ENCODE assay signal across 40 cellular contexts in genomic region chr2:220015576-220015975, GRCh38.
"Had no signal": no experiment of that assay in that cellular context is flagged by ENCODE, and none has a peak within 500 bp of the region (broad histone marks: within the 10 kb centered on the region; RNA-seq: fewer than 3 reads in every experiment).

No MANE protein-coding gene starts in this region.

- H3K4me1 ChIP-seq: adrenal gland, ascending aorta, body of pancreas, breast epithelium had no signal

- H3K4me3 ChIP-seq: adrenal gland, ascending aorta, body of pancreas, breast epithelium, cardiac muscle cell had no signal

- H3K4me1 Mint-ChIP-seq: activated naive CD4-positive, alpha-beta T cell treated with anti-CD3 and anti-CD28 coated beads, Interleukin-2, amount 10 ng/mL, durations not matched to agents 7 days and 5 days; activated naive CD4-positive, alpha-beta T cell treated with anti-CD3 and anti-CD28 coated beads, Interleukin-2, amount 50 U/mL, for 24 hours; activated naive CD8-positive, alpha-beta T cell treated with anti-CD3 and anti-CD28 coated beads for 36 hours; activated naive CD8-positive, alpha-beta T cell treated with anti-CD3 and anti-CD28 coated beads, Interleukin-2, amount 10 ng/mL, durations not matched to agents 7 days and 5 days; activated naive CD8-positive, alpha-beta T cell treated with anti-CD3 and anti-CD28 coated beads, Interleukin-2, amount 50 U/mL, for 24 hours; activated T-helper 17 cell treated with anti-CD3 and anti-CD28 coated beads, Interleukin-2, amount 50 U/mL, for 72 hours; central memory CD8-positive, alpha-beta T cell had no signal

- H3K27me3 Mint-ChIP-seq: activated naive CD4-positive, alpha-beta T cell treated with anti-CD3 and anti-CD28 coated beads, Interleukin-2, amount 10 ng/mL, durations not matched to agents 7 days and 5 days; activated T-cell treated with anti-CD3 and anti-CD28 coated beads, Interleukin-2, amount 50 U/mL, for 24 hours; brain; central memory CD8-positive, alpha-beta T cell had no signal

- H3K27me3 ChIP-seq: adrenal gland, ascending aorta, body of pancreas, brain microvascular endothelial cell, breast epithelium, cardiac muscle cell had no signal

- H3K36me3 ChIP-seq: adrenal gland, ascending aorta, brain microvascular endothelial cell, breast epithelium, cardiac muscle cell had no signal

- H3K36me3 Mint-ChIP-seq: activated naive CD4-positive, alpha-beta T cell treated with anti-CD3 and anti-CD28 coated beads, Interleukin-2, amount 10 ng/mL, durations not matched to agents 7 days and 5 days; activated naive CD4-positive, alpha-beta T cell treated with anti-CD3 and anti-CD28 coated beads, Interleukin-2, amount 50 U/mL, for 24 hours; activated naive CD4-positive, alpha-beta T cell treated with anti-CD3 and anti-CD28 coated beads, Interleukin-2, amount 50 U/mL, for 72 hours; activated naive CD8-positive, alpha-beta T cell; activated naive CD8-positive, alpha-beta T cell treated with anti-CD3 and anti-CD28 coated beads for 36 hours; activated naive CD8-positive, alpha-beta T cell treated with anti-CD3 and anti-CD28 coated beads, Interleukin-2, amount 10 ng/mL, durations not matched to agents 7 days and 5 days; brain had no signal

- H3K27ac Mint-ChIP-seq: activated naive CD4-positive, alpha-beta T cell treated with anti-CD3 and anti-CD28 coated beads for 36 hours; activated naive CD4-positive, alpha-beta T cell treated with anti-CD3 and anti-CD28 coated beads, Interleukin-2, amount 10 ng/mL, durations not matched to agents 7 days and 5 days; activated naive CD4-positive, alpha-beta T cell treated with anti-CD3 and anti-CD28 coated beads, Interleukin-2, amount 50 U/mL, for 24 hours; activated naive CD4-positive, alpha-beta T cell treated with anti-CD3 and anti-CD28 coated beads, Interleukin-2, amount 50 U/mL, for 72 hours; activated naive CD8-positive, alpha-beta T cell; activated naive CD8-positive, alpha-beta T cell treated with anti-CD3 and anti-CD28 coated beads for 36 hours; activated naive CD8-positive, alpha-beta T cell treated with anti-CD3 and anti-CD28 coated beads, Interleukin-2, amount 10 ng/mL, durations not matched to agents 7 days and 5 days; activated naive CD8-positive, alpha-beta T cell treated with anti-CD3 and anti-CD28 coated beads, Interleukin-2, amount 50 U/mL, for 24 hours; activated T-cell treated with anti-CD3 and anti-CD28 coated beads, Interleukin-2, amount 50 U/mL, for 24 hours; activated T-cell treated with anti-CD3 and anti-CD28 coated beads, Interleukin-2, amount 50 U/mL, for 72 hours; activated T-helper 1 cell treated with anti-CD3 and anti-CD28 coated beads, Interleukin-12 subunit alpha, Interleukin-12 subunit beta, Interleukin-2, Interleukin-4 antibody, amounts not matched to agents 30 ng/mL and 10 ng/mL and 1 ng/mL, durations not matched to agents 14 hours and 24 hours and 36 hours; activated T-helper 17 cell treated with anti-CD3 and anti-CD28 coated beads, Interleukin-2, amount 50 U/mL, for 72 hours; activated T-helper 2 cell treated with anti-CD3 and anti-CD28 coated beads, Interferon-gamma antibody, Interleukin-2, Interleukin-4, amounts not matched to agents 10 μg/mL and 5 μg/mL and 100 μg/mL, durations not matched to agents 14 hours and 24 hours and 36 hours; brain had no signal

- H3K9me3 ChIP-seq: adrenal gland, ascending aorta, body of pancreas, breast epithelium had no signal

- DNase-seq: activated effector memory CD4-positive, alpha-beta T cell treated with anti-CD3 and anti-CD28 coated beads, Interleukin-2, amount 50 U/mL, for 16 hours; activated effector memory CD4-positive, alpha-beta T cell treated with Interleukin-2 at 50 U/mL for 16 hours; activated gamma-delta T cell; activated gamma-delta T cell treated with Interleukin-2 at 50 U/mL for 16 hours; activated naive CD4-positive, alpha-beta T cell; activated naive CD4-positive, alpha-beta T cell treated with anti-CD3 and anti-CD28 coated beads for 36 hours; activated naive CD4-positive, alpha-beta T cell treated with anti-CD3 and anti-CD28 coated beads, Interleukin-2, amount 10 ng/mL, durations not matched to agents 7 days and 5 days; activated naive CD4-positive, alpha-beta T cell treated with anti-CD3 and anti-CD28 coated beads, Interleukin-2, amount 50 U/mL, for 16 hours; activated naive CD4-positive, alpha-beta T cell treated with Interleukin-2 at 50 U/mL for 16 hours; activated naive CD8-positive, alpha-beta T cell treated with anti-CD3 and anti-CD28 coated beads for 36 hours; activated naive CD8-positive, alpha-beta T cell treated with anti-CD3 and anti-CD28 coated beads, Interleukin-2, amount 10 ng/mL, durations not matched to agents 7 days and 5 days; activated naive CD8-positive, alpha-beta T cell treated with anti-CD3 and anti-CD28 coated beads, Interleukin-2, amount 50 U/mL, for 24 hours; activated T-cell treated with anti-CD3 and anti-CD28 coated beads, Interleukin-2, amount 50 U/mL, for 1 hour; activated T-cell treated with anti-CD3 and anti-CD28 coated beads, Interleukin-2, amount 50 U/mL, for 24 hours; activated T-cell treated with anti-CD3 and anti-CD28 coated beads, Interleukin-2, amount 50 U/mL, for 4 hours; activated T-cell treated with anti-CD3 and anti-CD28 coated beads, Interleukin-2, amount 50 U/mL, for 48 hours; activated T-cell treated with anti-CD3 and anti-CD28 coated beads, Interleukin-2, amount 50 U/mL, for 72 hours; adrenal gland; amniotic stem cell; amygdala; anterior cingulate cortex; aorta; body of pancreas; brain microvascular endothelial cell; caudate nucleus; central memory CD4-positive, alpha-beta T cell; cerebellar nuclear complex had no signal

- FAIRE-seq: astrocyte, bronchial epithelial cell had no signal

- ATAC-seq: activated naive CD4-positive, alpha-beta T cell treated with anti-CD3 and anti-CD28 coated beads, Interleukin-2, amount 50 U/mL, for 72 hours; activated naive CD8-positive, alpha-beta T cell treated with anti-CD3 and anti-CD28 coated beads, Interleukin-2, amount 50 U/mL, for 24 hours; activated T-cell treated with anti-CD3 and anti-CD28 coated beads, Interleukin-2, amount 50 U/mL, for 4 hours; activated T-cell treated with anti-CD3 and anti-CD28 coated beads, Interleukin-2, amount 50 U/mL, for 72 hours; activated T-helper 17 cell treated with anti-CD3 and anti-CD28 coated beads, Interleukin-2, amount 50 U/mL, for 72 hours; body of pancreas had no signal

- H3K4me3 Mint-ChIP-seq: activated naive CD4-positive, alpha-beta T cell treated with anti-CD3 and anti-CD28 coated beads for 36 hours; activated naive CD4-positive, alpha-beta T cell treated with anti-CD3 and anti-CD28 coated beads, Interleukin-2, amount 10 ng/mL, durations not matched to agents 7 days and 5 days; activated naive CD4-positive, alpha-beta T cell treated with anti-CD3 and anti-CD28 coated beads, Interleukin-2, amount 50 U/mL, for 24 hours; activated naive CD8-positive, alpha-beta T cell; activated naive CD8-positive, alpha-beta T cell treated with anti-CD3 and anti-CD28 coated beads for 36 hours; activated naive CD8-positive, alpha-beta T cell treated with anti-CD3 and anti-CD28 coated beads, Interleukin-2, amount 10 ng/mL, durations not matched to agents 7 days and 5 days; activated naive CD8-positive, alpha-beta T cell treated with anti-CD3 and anti-CD28 coated beads, Interleukin-2, amount 50 U/mL, for 24 hours; activated T-cell treated with anti-CD3 and anti-CD28 coated beads, Interleukin-2, amount 50 U/mL, for 24 hours; activated T-cell treated with anti-CD3 and anti-CD28 coated beads, Interleukin-2, amount 50 U/mL, for 4 hours; activated T-cell treated with anti-CD3 and anti-CD28 coated beads, Interleukin-2, amount 50 U/mL, for 72 hours; activated T-helper 1 cell treated with anti-CD3 and anti-CD28 coated beads, Interleukin-12 subunit alpha, Interleukin-12 subunit beta, Interleukin-2, Interleukin-4 antibody, amounts not matched to agents 30 ng/mL and 10 ng/mL and 1 ng/mL, durations not matched to agents 14 hours and 24 hours and 36 hours; activated T-helper 17 cell treated with anti-CD3 and anti-CD28 coated beads, Interleukin-2, amount 50 U/mL, for 72 hours; brain; central memory CD8-positive, alpha-beta T cell had no signal

- H3K27ac ChIP-seq: adrenal gland, ascending aorta, body of pancreas, brain microvascular endothelial cell, breast epithelium, cardiac muscle cell had no signal

- H3K9me3 Mint-ChIP-seq: activated naive CD4-positive, alpha-beta T cell treated with anti-CD3 and anti-CD28 coated beads, Interleukin-2, amount 10 ng/mL, durations not matched to agents 7 days and 5 days; activated naive CD4-positive, alpha-beta T cell treated with anti-CD3 and anti-CD28 coated beads, Interleukin-2, amount 50 U/mL, for 24 hours; activated naive CD8-positive, alpha-beta T cell treated with anti-CD3 and anti-CD28 coated beads, Interleukin-2, amount 10 ng/mL, durations not matched to agents 7 days and 5 days; activated naive CD8-positive, alpha-beta T cell treated with anti-CD3 and anti-CD28 coated beads, Interleukin-2, amount 50 U/mL, for 24 hours; activated T-cell treated with anti-CD3 and anti-CD28 coated beads, Interleukin-2, amount 50 U/mL, for 24 hours; activated T-helper 1 cell treated with anti-CD3 and anti-CD28 coated beads, Interleukin-12 subunit alpha, Interleukin-12 subunit beta, Interleukin-2, Interleukin-4 antibody, amounts not matched to agents 30 ng/mL and 10 ng/mL and 1 ng/mL, durations not matched to agents 14 hours and 24 hours and 36 hours; activated T-helper 2 cell treated with anti-CD3 and anti-CD28 coated beads, Interferon-gamma antibody, Interleukin-2, Interleukin-4, amounts not matched to agents 10 μg/mL and 5 μg/mL and 100 μg/mL, durations not matched to agents 14 hours and 24 hours and 36 hours; central memory CD8-positive, alpha-beta T cell had no signal
